ENCODE assay signal across 19 cellular contexts in the genomic region with DNA sequence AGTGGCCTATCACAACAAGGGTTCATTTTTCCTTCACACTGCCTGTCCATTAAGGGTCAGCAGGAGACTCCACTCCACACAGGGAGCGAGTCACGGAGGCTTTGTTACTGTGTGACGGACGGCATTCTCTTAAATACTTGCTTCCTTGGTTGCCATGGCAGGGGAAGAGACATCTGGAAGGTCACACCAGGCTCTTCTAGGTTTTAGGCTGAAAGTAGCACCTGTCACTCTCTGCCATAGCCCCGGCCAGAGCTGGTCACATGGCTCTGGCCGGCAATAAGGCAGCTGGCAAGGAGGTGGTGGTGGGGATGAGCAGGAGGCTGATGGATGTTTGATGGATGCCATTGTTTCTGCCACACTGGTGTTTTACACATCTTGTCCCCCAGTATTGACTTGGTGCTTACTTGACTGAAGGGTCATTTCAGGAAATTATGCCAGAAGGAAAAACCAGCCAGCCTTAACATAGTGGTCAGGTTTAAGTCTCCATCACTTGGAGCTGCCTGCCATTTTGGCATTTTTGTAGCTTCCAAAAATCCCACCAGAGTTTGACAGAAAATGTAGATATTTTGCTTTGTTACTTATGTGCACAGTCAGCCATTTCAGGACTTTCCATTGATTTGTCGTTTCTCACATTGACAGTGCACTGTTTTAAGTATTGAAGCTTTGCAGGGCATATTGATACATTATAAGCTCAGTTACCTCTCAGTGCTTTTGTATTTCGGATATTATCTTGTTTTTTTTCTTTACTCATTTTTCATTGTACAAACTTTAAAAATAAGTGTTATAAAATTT.
"Had no signal": no experiment of that assay in that cellular context is flagged by ENCODE, and none has a peak within 500 bp of the region (broad histone marks: within the 10 kb centered on the region; RNA-seq: fewer than 3 reads in every experiment).

No MANE protein-coding gene starts in this region.

- ATAC-seq: activated naive CD8-positive, alpha-beta T cell treated with anti-CD3 and anti-CD28 coated beads, Interleukin-2, amount 50 U/mL, for 24 hours; heart right ventricle; left lobe of liver; naive thymus-derived CD8-positive, alpha-beta T cell; stimulated activated naive CD8-positive, alpha-beta T cell treated with anti-CD3 and anti-CD28 coated beads, Interleukin-15, Interleukin-2, amounts not matched to agents 100 U/mL and 50 U/mL, for 24 hours had no signal

- DNase-seq: activated naive CD4-positive, alpha-beta T cell treated with anti-CD3 and anti-CD28 coated beads for 36 hours; activated naive CD8-positive, alpha-beta T cell treated with anti-CD3 and anti-CD28 coated beads, Interleukin-2, amount 50 U/mL, for 24 hours; aorta; dermis blood vessel endothelial cell; gastrocnemius medialis; heart right ventricle; mammary epithelial cell; naive thymus-derived CD8-positive, alpha-beta T cell; nucleus accumbens; posterior cingulate gyrus; stimulated activated CD4-positive, alpha-beta T cell treated with anti-CD3 and anti-CD28 coated beads, Interleukin-4, amount 100 ng/mL, for 4 hours; stimulated activated CD8-positive, alpha-beta memory T cell treated with anti-CD3 and anti-CD28 coated beads, Interleukin-4, amount 100 ng/mL, for 48 hours; stimulated activated naive CD8-positive, alpha-beta T cell treated with anti-CD3 and anti-CD28 coated beads, Interleukin-15, Interleukin-2, amounts not matched to agents 100 U/mL and 50 U/mL, for 24 hours; T-helper 9 cell; transverse colon had no signal

- H3K9me3 Mint-ChIP-seq: activated naive CD4-positive, alpha-beta T cell treated with anti-CD3 and anti-CD28 coated beads for 36 hours; activated naive CD8-positive, alpha-beta T cell treated with anti-CD3 and anti-CD28 coated beads, Interleukin-2, amount 50 U/mL, for 24 hours; activated T-helper 2 cell treated with anti-CD3 and anti-CD28 coated beads, Interferon-gamma antibody, Interleukin-2, Interleukin-4, amounts not matched to agents 10 μg/mL and 5 μg/mL and 100 μg/mL, durations not matched to agents 14 hours and 24 hours and 36 hours; naive thymus-derived CD8-positive, alpha-beta T cell had no signal

- H3K4me1 Mint-ChIP-seq: activated naive CD8-positive, alpha-beta T cell treated with anti-CD3 and anti-CD28 coated beads, Interleukin-2, amount 50 U/mL, for 24 hours; naive thymus-derived CD8-positive, alpha-beta T cell had no signal

- H3K4me3 ChIP-seq: gastrocnemius medialis, heart right ventricle, skin epidermis, transverse colon, vagina had no signal

- H3K27ac Mint-ChIP-seq: activated naive CD4-positive, alpha-beta T cell treated with anti-CD3 and anti-CD28 coated beads for 36 hours; activated naive CD8-positive, alpha-beta T cell treated with anti-CD3 and anti-CD28 coated beads, Interleukin-2, amount 50 U/mL, for 24 hours; activated T-helper 2 cell treated with anti-CD3 and anti-CD28 coated beads, Interferon-gamma antibody, Interleukin-2, Interleukin-4, amounts not matched to agents 10 μg/mL and 5 μg/mL and 100 μg/mL, durations not matched to agents 14 hours and 24 hours and 36 hours; naive thymus-derived CD8-positive, alpha-beta T cell had no signal

- H3K27ac ChIP-seq: gastrocnemius medialis, heart right ventricle, skin epidermis, transverse colon, vagina had no signal

- H3K36me3 Mint-ChIP-seq: naive thymus-derived CD8-positive, alpha-beta T cell had no signal

- H3K36me3 ChIP-seq: gastrocnemius medialis, heart right ventricle, transverse colon, vagina had no signal

- H3K27me3 ChIP-seq: vagina had no signal

- H3K9me3 ChIP-seq: gastrocnemius medialis, heart right ventricle, transverse colon, vagina had no signal

- H3K4me1 ChIP-seq: gastrocnemius medialis, heart right ventricle, transverse colon, vagina had no signal

- H3K4me3 Mint-ChIP-seq: activated naive CD4-positive, alpha-beta T cell treated with anti-CD3 and anti-CD28 coated beads for 36 hours; activated naive CD8-positive, alpha-beta T cell treated with anti-CD3 and anti-CD28 coated beads, Interleukin-2, amount 50 U/mL, for 24 hours; naive thymus-derived CD8-positive, alpha-beta T cell had no signal
